Comparison of ENCODE assay signal across 8 cellular contexts in genomic region chr6:127119361-127120108, GRCh38. TPM values are rescaled to one million over a fixed set of nuclear protein-coding genes. Genes with fewer than 3 reads are reported as not detected.
DNase-seq lines count a peak whose midpoint lies in the region; ATAC-seq and TF ChIP-seq lines count a peak whose summit lies in the region.

No MANE protein-coding gene starts in this region.

- H3K4me1 ChIP-seq in right cardiac atrium (ENCODE audit: control insufficient read depth, insufficient read depth, low read length), result no peaks in the 10 kb centered on the region

- no peaks in the 10 kb centered on the region for H3K9me3 Mint-ChIP-seq in activated T-helper 1 cell treated with anti-CD3 and anti-CD28 coated beads, Interleukin-12 subunit alpha, Interleukin-12 subunit beta, Interleukin-2, Interleukin-4 antibody, amounts not matched to agents 30 ng/mL and 10 ng/mL and 1 ng/mL, durations not matched to agents 14 hours and 24 hours and 36 hours

- H3K9me3 ChIP-seq in right cardiac atrium (ENCODE audit: control insufficient read depth, low read length), result no peaks in the 10 kb centered on the region

- H3K4me3 ChIP-seq in AG09309 (ENCODE audit: control insufficient read depth, low read depth, low read length) (peak overlapping the region; percentile 46), right cardiac atrium (ENCODE audit: low read length) (peak overlapping the region; percentile 95), skin epidermis (peak overlapping the region; percentile 34 to 51 (median 37))

- DNase-seq in AG09309 (ENCODE audit: low read depth), result no peak
- no peak for DNase-seq in activated T-helper 1 cell treated with anti-CD3 and anti-CD28 coated beads, Interleukin-12 subunit alpha, Interleukin-12 subunit beta, Interleukin-2, Interleukin-4 antibody, amounts not matched to agents 30 ng/mL and 10 ng/mL and 1 ng/mL, durations not matched to agents 14 hours and 24 hours and 36 hours (ENCODE audit: low spot score)
- DNase-seq in right cardiac atrium, result peak; percentile 29 to 70 (median 48)
- DNase-seq in mucosa of gallbladder (ENCODE audit: low spot score), result no peak

- no peak overlapping the region for H3K27ac Mint-ChIP-seq in activated T-helper 1 cell treated with anti-CD3 and anti-CD28 coated beads, Interleukin-12 subunit alpha, Interleukin-12 subunit beta, Interleukin-2, Interleukin-4 antibody, amounts not matched to agents 30 ng/mL and 10 ng/mL and 1 ng/mL, durations not matched to agents 14 hours and 24 hours and 36 hours

- no peak for TF ChIP-seq CTCF in AG09309 (IDR thresholded peaks at IDR 0.05; ENCODE audit: control insufficient read depth, insufficient read depth, low read depth, low read length, missing control alignments)

- ATAC-seq in GM18907 (IDR thresholded peaks at IDR 0.05; ENCODE audit: unreplicated experiment) (peak; percentile 51), HG03354 (IDR thresholded peaks at IDR 0.05; ENCODE audit: poor library complexity, severe bottlenecking, unreplicated experiment) (peak; percentile 52), right cardiac atrium (peak; percentile 24 to 38), GM18873 (IDR thresholded peaks at IDR 0.05; ENCODE audit: low FRiP score, unreplicated experiment) (no peak)

- intact Hi-C loops in activated T-helper 1 cell treated with anti-CD3 and anti-CD28 coated beads, Interleukin-12 subunit alpha, Interleukin-12 subunit beta, Interleukin-2, Interleukin-4 antibody, amounts not matched to agents 30 ng/mL and 10 ng/mL and 1 ng/mL, durations not matched to agents 14 hours and 24 hours and 36 hours (cut with micrococcal nuclease), result loop anchor here (5.0 to 10.0 kb wide), 3 partner anchors 148 to 1372 kb away; partner anchors contain the start of genes HEY2 and RNF146
- intact Hi-C loops in right cardiac atrium (cut with DNase I), result loop anchor here in 1 of 4 donors (5.0 kb wide), 1 partner anchor 1122 kb away; no protein-coding TSS in a partner anchor

- no peaks in the 10 kb centered on the region for H3K27me3 ChIP-seq in right cardiac atrium (ENCODE audit: control insufficient read depth, insufficient read depth)

- no peaks in the 10 kb centered on the region for H3K36me3 Mint-ChIP-seq in activated T-helper 1 cell treated with anti-CD3 and anti-CD28 coated beads, Interleukin-12 subunit alpha, Interleukin-12 subunit beta, Interleukin-2, Interleukin-4 antibody, amounts not matched to agents 30 ng/mL and 10 ng/mL and 1 ng/mL, durations not matched to agents 14 hours and 24 hours and 36 hours (ENCODE audit: low read depth)

- peaks cover 68% of the 10 kb centered on the region for H3K27me3 Mint-ChIP-seq in activated T-helper 1 cell treated with anti-CD3 and anti-CD28 coated beads, Interleukin-12 subunit alpha, Interleukin-12 subunit beta, Interleukin-2, Interleukin-4 antibody, amounts not matched to agents 30 ng/mL and 10 ng/mL and 1 ng/mL, durations not matched to agents 14 hours and 24 hours and 36 hours (ENCODE audit: insufficient read depth)

- WGBS in right cardiac atrium, result 1% methylated on average over 70 of the region's 70 CpGs

- peaks cover 12% of the 10 kb centered on the region for H3K4me1 Mint-ChIP-seq in activated T-helper 1 cell treated with anti-CD3 and anti-CD28 coated beads, Interleukin-12 subunit alpha, Interleukin-12 subunit beta, Interleukin-2, Interleukin-4 antibody, amounts not matched to agents 30 ng/mL and 10 ng/mL and 1 ng/mL, durations not matched to agents 14 hours and 24 hours and 36 hours (ENCODE audit: low read depth)

- H3K27ac ChIP-seq in right cardiac atrium (ENCODE audit: low read length) (no peak overlapping the region), skin epidermis (peak overlapping the region in 1 of 21 experiments; percentile 73)

- peak overlapping the region; percentile 76 for H3K4me3 Mint-ChIP-seq in activated T-helper 1 cell treated with anti-CD3 and anti-CD28 coated beads, Interleukin-12 subunit alpha, Interleukin-12 subunit beta, Interleukin-2, Interleukin-4 antibody, amounts not matched to agents 30 ng/mL and 10 ng/mL and 1 ng/mL, durations not matched to agents 14 hours and 24 hours and 36 hours

RNA-seq across cellular contexts. Expression of gene RSPO3, which starts 1.1 kb away (rescaled TPM):
- not detected in 2 replicates for total RNA-seq in activated T-helper 1 cell treated with anti-CD3 and anti-CD28 coated beads, Interleukin-12 subunit alpha, Interleukin-12 subunit beta, Interleukin-2, Interleukin-4 antibody, amounts not matched to agents 30 ng/mL and 10 ng/mL and 1 ng/mL, durations not matched to agents 14 hours and 24 hours and 36 hours
- under 1 TPM; 0.34 to 0.82 (median 0.71) TPM for total RNA-seq in right cardiac atrium
- polyA plus RNA-seq in right cardiac atrium, result 1.3 TPM
- 3.4 TPM for total RNA-seq in mucosa of gallbladder

Comparison
In these comparisons a context has a peak if more than half of its experiments do, and no peak if none do; other contexts are left out.
1. DNase-seq: peak in right cardiac atrium (3 of 3); none in AG09309 (single experiment), activated T-helper 1 cell treated with anti-CD3 and anti-CD28 coated beads, Interleukin-12 subunit alpha, Interleukin-12 subunit beta, Interleukin-2, Interleukin-4 antibody, amounts not matched to agents 30 ng/mL and 10 ng/mL and 1 ng/mL, durations not matched to agents 14 hours and 24 hours and 36 hours (single experiment) and mucosa of gallbladder (single experiment).
2. H3K4me3 ChIP-seq: peak in every context shown above with its lines; median percentile 95 in right cardiac atrium; 46 in AG09309; 37 in skin epidermis.